In genomic region chr7:30556854-30557644, GRCh38 we compare ENCODE assay signal across 10 cellular contexts. TPM values are rescaled to one million over a fixed set of nuclear protein-coding genes. Genes with fewer than 3 reads are reported as not detected.
DNase-seq lines count a peak whose midpoint lies in the region; ATAC-seq, FAIRE-seq and TF ChIP-seq lines count a peak whose summit lies in the region.
"Had no signal": no experiment of that assay in that cellular context is flagged by ENCODE, and none has a peak within 500 bp of the region (broad histone marks: within the 10 kb centered on the region; RNA-seq: fewer than 3 reads in every experiment).

No MANE protein-coding gene starts in this region.

- TF ChIP-seq CTCF in WTC11 (IDR thresholded peaks at IDR 0.05) (no peak), glutamatergic neuron (IDR thresholded peaks at IDR 0.05; ENCODE audit: partially characterized antibody, unreplicated experiment) (no peak), Peyer's patch (IDR thresholded peaks at IDR 0.05) (no peak), sigmoid colon (IDR thresholded peaks at IDR 0.05) (no peak)

- H3K4me3 ChIP-seq in Peyer's patch: no peak overlapping the region
- no peak overlapping the region for H3K4me3 ChIP-seq in sigmoid colon

- no peak for FAIRE-seq in frontal cortex (lab: Jason Lieb, UNC)

- H3K36me3 Mint-ChIP-seq in WTC11 (no peaks in the 10 kb centered on the region), glutamatergic neuron (ENCODE audit: unreplicated experiment) (peaks cover 9% of the 10 kb centered on the region)

- 86 to 93% methylated on average over 6 of the region's 6 CpGs for WGBS in sigmoid colon, 2 donors

- no peaks in the 10 kb centered on the region for H3K27me3 ChIP-seq in Peyer's patch
- no peaks in the 10 kb centered on the region for H3K27me3 ChIP-seq in sigmoid colon

- no peaks in the 10 kb centered on the region for H3K4me1 ChIP-seq in Peyer's patch
- no peaks in the 10 kb centered on the region for H3K4me1 ChIP-seq in sigmoid colon

- peak; percentile 84 for ATAC-seq in WTC11

- TF ChIP-seq EP300 in sigmoid colon (IDR thresholded peaks at IDR 0.05): no peak

- CTCF ChIA-PET in WTC11 (lab: Charles Lee): interaction anchor here (0.7 to 1.2 kb wide), 4 partner anchors 8 to 323 kb away, joined by 3 to 4 read pairs (median 3); no protein-coding TSS in a partner anchor

- DNase-seq in A172 (ENCODE audit: low spot score): peak; percentile 57
- DNase-seq in NCI-H1417 treated with DMSO at 0.1 percent for 48 hours (lab: John Stamatoyannopoulos, UW): peak; percentile 41
- DNase-seq in WTC11 (ENCODE audit: low spot score): peak; percentile 47
- peak; percentile 75 for DNase-seq in glutamatergic neuron
- DNase-seq in frontal cortex (ENCODE audit: low spot score in 2 of 2): no peak
- DNase-seq in NOMO-1 (lab: John Stamatoyannopoulos, UW; ENCODE audit: unreplicated experiment in 2 of 2): no peak
- no peak for DNase-seq in Peyer's patch
- DNase-seq in sigmoid colon: no peak
- DNase-seq: activated T-cell treated with anti-CD3 and anti-CD28 coated beads, Interleukin-2, amount 50 U/mL, for 24 hours; left cardiac atrium had no signal

- H3K36me3 ChIP-seq in Peyer's patch (no peaks in the 10 kb centered on the region), sigmoid colon (peaks cover 0 to 25% (median 2%) of the 10 kb centered on the region in 4 donors)

- TF ChIP-seq POLR2A in Peyer's patch (IDR thresholded peaks at IDR 0.05) (no peak), sigmoid colon (IDR thresholded peaks at IDR 0.05) (no peak)

- POLR2A ChIA-PET in WTC11 (lab: Charles Lee): interaction anchor here (1.0 kb wide), 1 partner anchor 10 kb away, joined by 3 read pairs; no protein-coding TSS in a partner anchor

- H3K4me1 Mint-ChIP-seq in WTC11 (no peaks in the 10 kb centered on the region), glutamatergic neuron (ENCODE audit: low read depth, unreplicated experiment) (peaks cover 14% of the 10 kb centered on the region)

- H3K27ac Mint-ChIP-seq in WTC11 (no peak overlapping the region), glutamatergic neuron (ENCODE audit: unreplicated experiment) (no peak overlapping the region)
- H3K27ac Mint-ChIP-seq: activated T-cell treated with anti-CD3 and anti-CD28 coated beads, Interleukin-2, amount 50 U/mL, for 24 hours had no signal

- intact Hi-C loops in sigmoid colon (cut with DNase I): no loop called here

- no peak overlapping the region for H3K4me3 Mint-ChIP-seq in WTC11
- H3K4me3 Mint-ChIP-seq in glutamatergic neuron (ENCODE audit: unreplicated experiment): no peak overlapping the region
- H3K4me3 Mint-ChIP-seq: activated T-cell treated with anti-CD3 and anti-CD28 coated beads, Interleukin-2, amount 50 U/mL, for 24 hours had no signal

- H3K27ac ChIP-seq in Peyer's patch (no peak overlapping the region), sigmoid colon (no peak overlapping the region)

- H3K27me3 Mint-ChIP-seq in WTC11 (ENCODE audit: low read depth) (no peaks in the 10 kb centered on the region; the same call in 1 of the 2 replicates), glutamatergic neuron (ENCODE audit: unreplicated experiment) (no peaks in the 10 kb centered on the region)
- H3K27me3 Mint-ChIP-seq: activated T-cell treated with anti-CD3 and anti-CD28 coated beads, Interleukin-2, amount 50 U/mL, for 24 hours had no signal

- H3K9me3 Mint-ChIP-seq in WTC11: peaks cover 4% of the 10 kb centered on the region
- peaks cover 2% of the 10 kb centered on the region for H3K9me3 Mint-ChIP-seq in glutamatergic neuron (ENCODE audit: unreplicated experiment)
- H3K9me3 Mint-ChIP-seq: activated T-cell treated with anti-CD3 and anti-CD28 coated beads, Interleukin-2, amount 50 U/mL, for 24 hours had no signal

- no peaks in the 10 kb centered on the region for H3K9me3 ChIP-seq in Peyer's patch
- H3K9me3 ChIP-seq in sigmoid colon: no peaks in the 10 kb centered on the region

TF ChIP-seq in WTC11, 78 proteins besides CTCF, POLR2A, EP300 and RAD21 (continues in another document):
- TF ChIP-seq, protein P1, sequence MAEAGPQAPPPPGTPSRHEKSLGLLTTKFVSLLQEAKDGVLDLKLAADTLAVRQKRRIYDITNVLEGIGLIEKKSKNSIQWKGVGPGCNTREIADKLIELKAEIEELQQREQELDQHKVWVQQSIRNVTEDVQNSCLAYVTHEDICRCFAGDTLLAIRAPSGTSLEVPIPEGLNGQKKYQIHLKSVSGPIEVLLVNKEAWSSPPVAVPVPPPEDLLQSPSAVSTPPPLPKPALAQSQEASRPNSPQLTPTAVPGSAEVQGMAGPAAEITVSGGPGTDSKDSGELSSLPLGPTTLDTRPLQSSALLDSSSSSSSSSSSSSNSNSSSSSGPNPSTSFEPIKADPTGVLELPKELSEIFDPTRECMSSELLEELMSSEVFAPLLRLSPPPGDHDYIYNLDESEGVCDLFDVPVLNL (CRISPR knock-in tag; IDR thresholded peaks at IDR 0.05; ENCODE audit: borderline replicate concordance, low read depth): no peak
- TF ChIP-seq NR2C2 (CRISPR knock-in tag; IDR thresholded peaks at IDR 0.05) (no peak), ZNF263 (CRISPR knock-in tag; IDR thresholded peaks at IDR 0.05; ENCODE audit: low read depth) (no peak), HMGA2 (CRISPR knock-in tag; IDR thresholded peaks at IDR 0.05) (no peak), FOXJ3 (CRISPR knock-in tag; IDR thresholded peaks at IDR 0.05; ENCODE audit: borderline replicate concordance) (no peak), TEAD4 (CRISPR knock-in tag; IDR thresholded peaks at IDR 0.05) (no peak), E2F1 (CRISPR knock-in tag; IDR thresholded peaks at IDR 0.05) (no peak), ZBTB21 (CRISPR knock-in tag; IDR thresholded peaks at IDR 0.05; ENCODE audit: borderline replicate concordance) (no peak), AR (CRISPR knock-in tag; IDR thresholded peaks at IDR 0.05) (no peak), ZNF416 (CRISPR knock-in tag; IDR thresholded peaks at IDR 0.05) (no peak), HMGXB4 (CRISPR knock-in tag; IDR thresholded peaks at IDR 0.05) (no peak)
- TF ChIP-seq, protein P2, sequence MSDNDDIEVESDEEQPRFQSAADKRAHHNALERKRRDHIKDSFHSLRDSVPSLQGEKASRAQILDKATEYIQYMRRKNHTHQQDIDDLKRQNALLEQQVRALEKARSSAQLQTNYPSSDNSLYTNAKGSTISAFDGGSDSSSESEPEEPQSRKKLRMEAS (CRISPR knock-in tag; IDR thresholded peaks at IDR 0.05): no peak

RNA-seq across cellular contexts. Expression of gene GARS1, which starts 37.6 kb away (rescaled TPM):
- 122 and 139 TPM in 2 replicates for total RNA-seq in A172 (2014; rRNA removed; shearing (Covaris generic))
- total RNA-seq in WTC11 (2021) (142 to 236 TPM (median 158 TPM) in 3 replicates), glutamatergic neuron (ENCODE audit: unreplicated experiment) (511 TPM), frontal cortex (56.3 TPM), Peyer's patch (10 to 100 TPM; 50.4 to 77.8 (median 70.1) TPM), sigmoid colon (10 to 100 TPM; 38.3 to 50.1 (median 45.2) TPM)
- polyA plus RNA-seq in sigmoid colon: 100 to 1,000 TPM in 1 of 3 donors, 10 to 100 TPM in 2; 55.5 to 109 (median 90.1) TPM

RNA-seq across cellular contexts. Expression of gene GGCT, which starts 52.4 kb away (rescaled TPM):
- total RNA-seq in A172 (2014; rRNA removed; shearing (Covaris generic)): 121 and 147 TPM in 2 replicates
- total RNA-seq in WTC11 (2021): 95.4 to 106 TPM (median 101 TPM) in 3 replicates
- total RNA-seq in glutamatergic neuron (ENCODE audit: unreplicated experiment): 25.0 TPM
- total RNA-seq in frontal cortex: 23.2 TPM
- 10 to 100 TPM; 18.1 to 24.8 (median 19.2) TPM for total RNA-seq in Peyer's patch
- total RNA-seq in sigmoid colon: 10 to 100 TPM; 18.8 to 40.9 (median 24.1) TPM
- polyA plus RNA-seq in sigmoid colon: 10 to 100 TPM; 64.9 to 97.3 (median 87.3) TPM

Comparison
In these comparisons a context has a peak if more than half of its experiments do, and no peak if none do; other contexts are left out.
1. DNase-seq: peak in A172 (single experiment), NCI-H1417 treated with DMSO at 0.1 percent for 48 hours (single experiment), WTC11 (single experiment) and glutamatergic neuron (single experiment); none in frontal cortex (0 of 2), NOMO-1 (0 of 2), Peyer's patch (0 of 3) and sigmoid colon (single experiment).